13 cellular contexts compared by ENCODE assay signal in genomic region chr4:68489338-68489737, GRCh38. TPM values are rescaled to one million over a fixed set of nuclear protein-coding genes. Genes with fewer than 3 reads are reported as not detected.
DNase-seq lines count a peak whose midpoint lies in the region; ATAC-seq and TF ChIP-seq lines count a peak whose summit lies in the region.
"Had no signal": no experiment of that assay in that cellular context is flagged by ENCODE, and none has a peak within 500 bp of the region (broad histone marks: within the 10 kb centered on the region; RNA-seq: fewer than 3 reads in every experiment).

No MANE protein-coding gene starts in this region.

- no peak overlapping the region for H4K8ac ChIP-seq in neuronal stem cell (ENCODE audit: low read depth, low read length)

- H3K4me2 ChIP-seq in neuronal stem cell (ENCODE audit: insufficient read depth, low read length, poor library complexity, severe bottlenecking), result no peak overlapping the region
- H3K4me2 ChIP-seq: A549 had no signal

- H3K27ac Mint-ChIP-seq in stimulated activated effector memory CD8-positive, alpha-beta T cell treated with anti-CD3 and anti-CD28 coated beads, Interleukin-12 subunit alpha, Interleukin-12 subunit beta, amount 100 ng/mL, for 72 hours, result no peak overlapping the region
- H3K27ac Mint-ChIP-seq in CD14-positive monocyte, result no peak overlapping the region

- no peaks in the 10 kb centered on the region for H3K9me3 Mint-ChIP-seq in stimulated activated effector memory CD8-positive, alpha-beta T cell treated with anti-CD3 and anti-CD28 coated beads, Interleukin-12 subunit alpha, Interleukin-12 subunit beta, amount 100 ng/mL, for 72 hours
- H3K9me3 Mint-ChIP-seq in CD14-positive monocyte, result peaks cover 0 to 5% (median 3%) of the 10 kb centered on the region in 7 donors

- no peak overlapping the region for H4K91ac ChIP-seq in neuronal stem cell (ENCODE audit: low read depth, low read length, poor library complexity)

- DNase-seq in neuronal stem cell (ENCODE audit: low spot score), result no peak
- no peak for DNase-seq in stimulated activated effector memory CD8-positive, alpha-beta T cell treated with anti-CD3 and anti-CD28 coated beads, Interleukin-12 subunit alpha, Interleukin-12 subunit beta, amount 100 ng/mL, for 72 hours (ENCODE audit: low spot score in 2 of 2)
- DNase-seq in CD14-positive monocyte (ENCODE audit: low spot score), result no peak
- DNase-seq in iPS-NIHi7 (ENCODE audit: extremely low spot score), result no peak
- DNase-seq in NCI-H128 (lab: John Stamatoyannopoulos, UW; ENCODE audit: unreplicated experiment), result no peak
- DNase-seq: DMS 273 treated with DMSO at 0.1 percent for 48 hours, H7 had no signal

- no peak overlapping the region for H3K27ac ChIP-seq in neuronal stem cell (replicated peaks; ENCODE audit: low read length)
- H3K27ac ChIP-seq: A549 had no signal

- peak overlapping the region; percentile 21 for H3K14ac ChIP-seq in neuronal stem cell (ENCODE audit: low read length)

- H2BK12ac ChIP-seq in neuronal stem cell (ENCODE audit: low read length), result no peak overlapping the region

- no peak overlapping the region for H2BK15ac ChIP-seq in neuronal stem cell (ENCODE audit: low read length)

- H3K27me3 ChIP-seq in neuronal stem cell (ENCODE audit: control insufficient read depth in 3 of 3, insufficient read depth in 3 of 3, low read depth in 1 of 3, low read length in 3 of 3), result no peaks in the 10 kb centered on the region

- no peak overlapping the region for H3K4ac ChIP-seq in neuronal stem cell (ENCODE audit: low read length)

- no peak overlapping the region for H3K4me3 ChIP-seq in neuronal stem cell (ENCODE audit: low read length in 2 of 2)
- H3K4me3 ChIP-seq: A549 had no signal

- H2BK120ac ChIP-seq in neuronal stem cell (ENCODE audit: low read depth, low read length), result no peak overlapping the region

- intact Hi-C loops in CD14-positive monocyte (cut with micrococcal nuclease), result no loop called here

- H2AK5ac ChIP-seq in neuronal stem cell (ENCODE audit: low read depth, low read length), result no peak overlapping the region

- H3K4me3 Mint-ChIP-seq in stimulated activated effector memory CD8-positive, alpha-beta T cell treated with anti-CD3 and anti-CD28 coated beads, Interleukin-12 subunit alpha, Interleukin-12 subunit beta, amount 100 ng/mL, for 72 hours, result no peak overlapping the region
- no peak overlapping the region for H3K4me3 Mint-ChIP-seq in CD14-positive monocyte

- H3K36me3 ChIP-seq in neuronal stem cell (replicated peaks in 1 of 2; ENCODE audit: control insufficient read depth in 2 of 2, insufficient read depth in 2 of 2, low read length in 2 of 2), result no peaks in the 10 kb centered on the region

- H2BK5ac ChIP-seq in neuronal stem cell (ENCODE audit: low read length), result no peak overlapping the region

- TF ChIP-seq CTCF in CD14-positive monocyte (IDR thresholded peaks at IDR 0.05), result no peak

- no peak overlapping the region for H2AFZ ChIP-seq in neuronal stem cell (ENCODE audit: low read length)

- peak; percentile 37 for ATAC-seq in esophagus mucosa
- peak; percentile 45 for ATAC-seq in stimulated activated effector memory CD8-positive, alpha-beta T cell treated with anti-CD3 and anti-CD28 coated beads, Interleukin-12 subunit alpha, Interleukin-12 subunit beta, amount 100 ng/mL, for 72 hours
- ATAC-seq: A549 had no signal

- no CpG with 5 or more reads among the region's 5 CpGs for WGBS in neuronal stem cell (ENCODE audit: extremely low coverage in 2 of 2, insufficient read length in 2 of 2, insufficient replicate concordance in 1 of 2), 2 donors

- H3K36me3 Mint-ChIP-seq in stimulated activated effector memory CD8-positive, alpha-beta T cell treated with anti-CD3 and anti-CD28 coated beads, Interleukin-12 subunit alpha, Interleukin-12 subunit beta, amount 100 ng/mL, for 72 hours, result no peaks in the 10 kb centered on the region
- H3K36me3 Mint-ChIP-seq in CD14-positive monocyte, result no peaks in the 10 kb centered on the region

- no peak overlapping the region for H3K18ac ChIP-seq in neuronal stem cell (ENCODE audit: low read length)

- H3K79me1 ChIP-seq in neuronal stem cell (ENCODE audit: low read depth, low read length), result no peaks in the 10 kb centered on the region

- H3K27me3 Mint-ChIP-seq in CD14-positive monocyte (ENCODE audit: low read depth in 3 of 3), result peaks cover 0 to 2% (median 1%) of the 10 kb centered on the region in 3 donors

- peak overlapping the region; percentile 51 for H3K9ac ChIP-seq in neuronal stem cell (ENCODE audit: low read depth, low read length, poor library complexity)

- peaks cover 0 to 3% of the 10 kb centered on the region in 2 donors for H3K9me3 ChIP-seq in neuronal stem cell (replicated peaks in 1 of 2; ENCODE audit: control insufficient read depth in 2 of 2, insufficient read depth in 1 of 2, low read depth in 1 of 2, low read length in 2 of 2)
- H3K9me3 ChIP-seq: A549 had no signal

- no peaks in the 10 kb centered on the region for H3K4me1 ChIP-seq in neuronal stem cell (ENCODE audit: control insufficient read depth in 2 of 2, insufficient read depth in 1 of 2, low read depth in 1 of 2, low read length in 2 of 2)
- H3K4me1 ChIP-seq: A549 had no signal

- peaks cover 2% of the 10 kb centered on the region for H3K4me1 Mint-ChIP-seq in stimulated activated effector memory CD8-positive, alpha-beta T cell treated with anti-CD3 and anti-CD28 coated beads, Interleukin-12 subunit alpha, Interleukin-12 subunit beta, amount 100 ng/mL, for 72 hours
- H3K4me1 Mint-ChIP-seq in CD14-positive monocyte, result peaks cover 5% of the 10 kb centered on the region

- H3K23ac ChIP-seq in neuronal stem cell (ENCODE audit: low read depth, low read length, poor library complexity), result no peak overlapping the region

RNA-seq across cellular contexts. Expression of gene TMPRSS11E, which starts 42.1 kb away (rescaled TPM):
- 120 TPM for total RNA-seq in esophagus mucosa
- 0.01 TPM for polyA plus RNA-seq in neuronal stem cell (2013, experiment 1 of 2)
- not detected for polyA plus RNA-seq in neuronal stem cell (2013, experiment 2 of 2)
- polyA plus RNA-seq in CD14-positive monocyte, result not detected
- total RNA-seq: Daoy, HT1080 had no signal
- polyA plus RNA-seq: A549, AG04450, BJ had no signal
